In genomic region chr7:103823084-103823483, GRCh38 we compare ENCODE assay signal across 28 cellular contexts.
"Had no signal": no experiment of that assay in that cellular context is flagged by ENCODE, and none has a peak within 500 bp of the region (broad histone marks: within the 10 kb centered on the region; RNA-seq: fewer than 3 reads in every experiment).

No MANE protein-coding gene starts in this region.

- H3K9me3 ChIP-seq: stomach, suprapubic skin, testis, thoracic aorta, thyroid gland, tibial artery, transverse colon, upper lobe of left lung, upper lobe of right lung, uterus, vagina had no signal

- H3K27me3 ChIP-seq: stomach, suprapubic skin, testis, thyroid gland, tibial artery, tibial nerve, transverse colon, upper lobe of left lung, upper lobe of right lung, uterus, vagina had no signal

- H3K27ac Mint-ChIP-seq: stimulated activated effector memory CD8-positive, alpha-beta T cell treated with anti-CD3 and anti-CD28 coated beads, Interleukin-12 subunit alpha, Interleukin-12 subunit beta, amount 100 ng/mL, for 72 hours; stimulated activated memory B cell treated with anti-CD40 and anti-IgM and Interleukin-4, amounts not matched to agents 10 μg/mL and 1 μg/mL and 100 μg/mL, for 72 hours; stimulated activated naive B cell treated with anti-CD40 and anti-IgM and Interleukin-4, amounts not matched to agents 10 μg/mL and 1 μg/mL and 100 μg/mL, for 72 hours; stimulated activated naive CD8-positive, alpha-beta T cell treated with anti-CD3 and anti-CD28 coated beads, Interleukin-15, amount 100 ng/mL, for 72 hours; stimulated activated naive CD8-positive, alpha-beta T cell treated with anti-CD3 and anti-CD28 coated beads, Interleukin-15, Interleukin-2, amounts not matched to agents 100 ng/mL and 50 ng/mL, for 24 hours; type B pancreatic cell had no signal

- H3K27me3 Mint-ChIP-seq: stimulated activated memory B cell treated with anti-CD40 and anti-IgM and Interleukin-4, amounts not matched to agents 10 μg/mL and 1 μg/mL and 100 μg/mL, for 72 hours; stimulated activated naive B cell treated with anti-CD40 and anti-IgM and Interleukin-4, amounts not matched to agents 10 μg/mL and 1 μg/mL and 100 μg/mL, for 72 hours; stimulated activated naive CD8-positive, alpha-beta T cell treated with anti-CD3 and anti-CD28 coated beads, Interleukin-15, amount 100 ng/mL, for 72 hours had no signal

- ATAC-seq: stimulated activated effector memory CD8-positive, alpha-beta T cell treated with anti-CD3 and anti-CD28 coated beads, Interleukin-12 subunit alpha, Interleukin-12 subunit beta, amount 100 ng/mL, for 72 hours; stimulated activated memory B cell treated with anti-CD40 and anti-IgM and Interleukin-4, amounts not matched to agents 10 μg/mL and 1 μg/mL and 100 μg/mL, for 72 hours; stimulated activated naive B cell treated with anti-CD40 and anti-IgM and Interleukin-4, amounts not matched to agents 10 μg/mL and 1 μg/mL and 100 μg/mL, for 72 hours; stimulated activated naive CD8-positive, alpha-beta T cell treated with anti-CD3 and anti-CD28 coated beads, Interleukin-15, amount 100 ng/mL, for 72 hours; stimulated activated naive CD8-positive, alpha-beta T cell treated with anti-CD3 and anti-CD28 coated beads, Interleukin-15, Interleukin-2, amounts not matched to agents 100 U/mL and 50 U/mL, for 24 hours; upper lobe of right lung had no signal

- H3K27ac ChIP-seq: stomach, suprapubic skin, testis, thoracic aorta, thyroid gland, tibial artery, tibial nerve, transverse colon, upper lobe of left lung, upper lobe of right lung, uterus, vagina had no signal

- H3K36me3 Mint-ChIP-seq: stimulated activated effector memory CD8-positive, alpha-beta T cell treated with anti-CD3 and anti-CD28 coated beads, Interleukin-12 subunit alpha, Interleukin-12 subunit beta, amount 100 ng/mL, for 72 hours; stimulated activated memory B cell treated with anti-CD40 and anti-IgM and Interleukin-4, amounts not matched to agents 10 μg/mL and 1 μg/mL and 100 μg/mL, for 72 hours; stimulated activated naive B cell treated with anti-CD40 and anti-IgM and Interleukin-4, amounts not matched to agents 10 μg/mL and 1 μg/mL and 100 μg/mL, for 72 hours; type B pancreatic cell had no signal

- H3K4me1 ChIP-seq: stomach, suprapubic skin, testis, thyroid gland, tibial artery, tibial nerve, transverse colon, upper lobe of left lung, upper lobe of right lung, uterus, vagina had no signal

- H3K4me1 Mint-ChIP-seq: stimulated activated effector memory CD8-positive, alpha-beta T cell treated with anti-CD3 and anti-CD28 coated beads, Interleukin-12 subunit alpha, Interleukin-12 subunit beta, amount 100 ng/mL, for 72 hours; stimulated activated memory B cell treated with anti-CD40 and anti-IgM and Interleukin-4, amounts not matched to agents 10 μg/mL and 1 μg/mL and 100 μg/mL, for 72 hours; stimulated activated naive B cell treated with anti-CD40 and anti-IgM and Interleukin-4, amounts not matched to agents 10 μg/mL and 1 μg/mL and 100 μg/mL, for 72 hours; stimulated activated naive CD8-positive, alpha-beta T cell treated with anti-CD3 and anti-CD28 coated beads, Interleukin-15, amount 100 ng/mL, for 72 hours had no signal

- H3K4me3 Mint-ChIP-seq: stimulated activated effector memory CD8-positive, alpha-beta T cell treated with anti-CD3 and anti-CD28 coated beads, Interleukin-12 subunit alpha, Interleukin-12 subunit beta, amount 100 ng/mL, for 72 hours; stimulated activated memory B cell treated with anti-CD40 and anti-IgM and Interleukin-4, amounts not matched to agents 10 μg/mL and 1 μg/mL and 100 μg/mL, for 72 hours; stimulated activated naive B cell treated with anti-CD40 and anti-IgM and Interleukin-4, amounts not matched to agents 10 μg/mL and 1 μg/mL and 100 μg/mL, for 72 hours; stimulated activated naive CD8-positive, alpha-beta T cell treated with anti-CD3 and anti-CD28 coated beads, Interleukin-15, amount 100 ng/mL, for 72 hours; stimulated activated naive CD8-positive, alpha-beta T cell treated with anti-CD3 and anti-CD28 coated beads, Interleukin-15, Interleukin-2, amounts not matched to agents 100 ng/mL and 50 ng/mL, for 24 hours; type B pancreatic cell had no signal

- H3K4me3 ChIP-seq: stomach, suprapubic skin, testis, thoracic aorta, thyroid gland, tibial artery, tibial nerve, transverse colon, upper lobe of left lung, upper lobe of right lung, uterus, vagina had no signal

- H3K9me3 Mint-ChIP-seq: stimulated activated naive CD8-positive, alpha-beta T cell treated with anti-CD3 and anti-CD28 coated beads, Interleukin-15, Interleukin-2, amounts not matched to agents 100 ng/mL and 50 ng/mL, for 24 hours; type B pancreatic cell had no signal

- FAIRE-seq: urothelium cell line had no signal

- H3K36me3 ChIP-seq: stomach, suprapubic skin, thoracic aorta, thyroid gland, tibial artery, transverse colon, upper lobe of left lung, upper lobe of right lung, uterus, vagina had no signal

- DNase-seq: stimulated activated CD4-positive, alpha-beta T cell treated with anti-CD3 and anti-CD28 coated beads, Interleukin-2, amount 100 ng/mL, for 48 hours; stimulated activated CD4-positive, alpha-beta T cell treated with anti-CD3 and anti-CD28 coated beads, Interleukin-4, amount 100 ng/mL, for 1 hour; stimulated activated CD4-positive, alpha-beta T cell treated with anti-CD3 and anti-CD28 coated beads, Interleukin-4, amount 100 ng/mL, for 24 hours; stimulated activated CD4-positive, alpha-beta T cell treated with anti-CD3 and anti-CD28 coated beads, Interleukin-4, amount 100 ng/mL, for 4 hours; stimulated activated CD8-positive, alpha-beta memory T cell treated with anti-CD3 and anti-CD28 coated beads, Interleukin-4, amount 100 ng/mL, for 48 hours; stimulated activated naive B cell treated with anti-CD40 and anti-IgM and Interleukin-4, amounts not matched to agents 10 μg/mL and 1 μg/mL and 100 μg/mL, for 72 hours; stimulated activated naive CD4-positive, alpha-beta T cell; stimulated activated naive CD4-positive, alpha-beta T cell treated with Interleukin-2 at 50 U/mL for 16 hours; stimulated activated naive CD8-positive, alpha-beta T cell treated with anti-CD3 and anti-CD28 coated beads, Interleukin-15, amount 100 ng/mL, for 72 hours; stimulated activated naive CD8-positive, alpha-beta T cell treated with anti-CD3 and anti-CD28 coated beads, Interleukin-15, Interleukin-2, amounts not matched to agents 100 U/mL and 50 U/mL, for 24 hours; stomach; substantia nigra; testis; thyroid gland; tibial artery; transverse colon; upper lobe of left lung; upper lobe of right lung; uterus had no signal
